28 cellular contexts compared by ENCODE assay signal in the genomic region with DNA sequence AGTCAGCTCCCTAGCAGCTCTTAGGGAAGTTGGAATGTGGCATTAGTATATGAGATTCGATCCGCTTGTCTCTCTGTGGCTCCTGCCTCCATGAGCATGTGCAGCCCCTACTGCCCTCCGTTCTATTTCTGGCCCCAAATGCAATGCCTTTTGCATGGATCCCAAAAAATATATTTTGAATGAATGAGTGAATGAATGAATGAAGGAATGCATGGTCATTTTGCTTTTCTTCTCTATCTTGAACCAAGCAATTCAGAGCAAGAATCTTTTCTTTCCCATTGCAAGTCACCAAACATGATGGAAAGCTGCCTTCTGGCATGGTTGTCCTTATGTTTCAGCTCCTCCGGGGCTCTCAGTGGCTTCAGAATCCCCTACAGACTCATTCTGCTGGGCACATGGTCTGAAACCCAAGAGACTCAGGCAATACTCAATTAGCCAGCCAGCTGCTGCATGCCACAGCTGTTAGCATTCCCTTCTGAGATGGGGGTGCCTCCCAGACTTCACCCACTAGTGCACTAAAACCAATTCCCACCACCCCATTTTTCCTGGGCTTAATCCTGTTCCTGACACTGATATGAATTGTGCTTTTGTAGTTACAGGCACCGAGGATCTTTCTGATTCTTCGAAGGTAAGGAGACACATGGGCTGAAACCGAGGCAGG. TPM values are rescaled to one million over a fixed set of nuclear protein-coding genes. Genes with fewer than 3 reads are reported as not detected.
"Had no signal": no experiment of that assay in that cellular context is flagged by ENCODE, and none has a peak within 500 bp of the region (broad histone marks: within the 10 kb centered on the region; RNA-seq: fewer than 3 reads in every experiment).

No MANE protein-coding gene starts in this region.

- H3K36me3 ChIP-seq: ascending aorta had no signal

- H3K9me3 ChIP-seq: ascending aorta, SK-N-SH had no signal

- H3K4me3 ChIP-seq: ascending aorta had no signal

- H3K27ac ChIP-seq: ascending aorta had no signal

- ATAC-seq: activated naive CD4-positive, alpha-beta T cell treated with anti-CD3 and anti-CD28 coated beads, Interleukin-2, amount 50 U/mL, for 72 hours; activated naive CD8-positive, alpha-beta T cell treated with anti-CD3 and anti-CD28 coated beads, Interleukin-2, amount 50 U/mL, for 24 hours; activated T-cell treated with anti-CD3 and anti-CD28 coated beads, Interleukin-2, amount 50 U/mL, for 4 hours; Panc1; Right ventricle myocardium inferior had no signal

- DNase-seq: activated CD4-positive, alpha-beta memory T cell treated with anti-CD3 and anti-CD28 coated beads for 36 hours; activated CD4-positive, alpha-beta T cell treated with anti-CD3 and anti-CD28 coated beads for 48 hours; activated CD4-positive, CD25-positive, alpha-beta regulatory T cell treated with anti-CD3 and anti-CD28 coated beads, Interleukin-2, amount 50 U/mL, for 72 hours; activated CD8-positive, alpha-beta memory T cell treated with anti-CD3 and anti-CD28 coated beads for 24 hours; activated effector memory CD4-positive, alpha-beta T cell treated with anti-CD3 and anti-CD28 coated beads, Interleukin-2, amount 50 U/mL, for 16 hours; activated naive CD4-positive, alpha-beta T cell treated with Interleukin-2 at 50 U/mL for 16 hours; activated naive CD8-positive, alpha-beta T cell treated with anti-CD3 and anti-CD28 coated beads, Interleukin-2, amount 50 U/mL, for 24 hours; activated T-cell treated with anti-CD3 and anti-CD28 coated beads, Interleukin-2, amount 50 U/mL, for 4 hours; amniotic stem cell; Karpas-422; MM.1S; NCI-H1105; NCI-H1436; NCI-H1694 treated with DMSO at 0.1 percent for 48 hours; NCI-H2029 treated with DMSO at 0.1 percent for 48 hours; NCI-H446 treated with DMSO at 0.1 percent for 48 hours; NCI-H524 treated with DMSO at 0.1 percent for 48 hours; NCI-H774; OCI-M1; RPMI8226; SK-N-SH had no signal

- H3K9ac ChIP-seq: SK-N-SH had no signal

- H3K4me2 ChIP-seq: SK-N-SH had no signal

- H3K4me1 ChIP-seq: ascending aorta had no signal

- H3K27ac Mint-ChIP-seq: activated CD4-positive, alpha-beta memory T cell treated with anti-CD3 and anti-CD28 coated beads for 36 hours; activated naive CD4-positive, alpha-beta T cell treated with anti-CD3 and anti-CD28 coated beads, Interleukin-2, amount 50 U/mL, for 72 hours; activated naive CD8-positive, alpha-beta T cell treated with anti-CD3 and anti-CD28 coated beads, Interleukin-2, amount 50 U/mL, for 24 hours; brain; T-helper 1 cell treated with Interleukin-12 subunit alpha and Interleukin-12 subunit beta and Interleukin-4 antibody, amounts not matched to agents 30 μg/mL and 1 μg/mL, for 36 hours had no signal

- H3K27me3 ChIP-seq: ascending aorta had no signal

- H3K36me3 Mint-ChIP-seq: activated CD4-positive, alpha-beta memory T cell treated with anti-CD3 and anti-CD28 coated beads for 36 hours; activated naive CD4-positive, alpha-beta T cell treated with anti-CD3 and anti-CD28 coated beads, Interleukin-2, amount 50 U/mL, for 72 hours; brain had no signal

- H3K9me3 Mint-ChIP-seq: activated CD4-positive, alpha-beta memory T cell treated with anti-CD3 and anti-CD28 coated beads for 36 hours; activated naive CD4-positive, alpha-beta T cell treated with anti-CD3 and anti-CD28 coated beads, Interleukin-2, amount 50 U/mL, for 72 hours; activated naive CD8-positive, alpha-beta T cell treated with anti-CD3 and anti-CD28 coated beads, Interleukin-2, amount 50 U/mL, for 24 hours; activated T-cell treated with anti-CD3 and anti-CD28 coated beads, Interleukin-2, amount 50 U/mL, for 4 hours; brain; central memory CD8-positive, alpha-beta T cell; T-helper 1 cell treated with Interleukin-12 subunit alpha and Interleukin-12 subunit beta and Interleukin-4 antibody, amounts not matched to agents 30 μg/mL and 1 μg/mL, for 36 hours had no signal

- H3K27me3 Mint-ChIP-seq: activated CD4-positive, alpha-beta memory T cell treated with anti-CD3 and anti-CD28 coated beads for 36 hours had no signal

- H3K4me3 Mint-ChIP-seq: activated CD4-positive, alpha-beta memory T cell treated with anti-CD3 and anti-CD28 coated beads for 36 hours; activated naive CD8-positive, alpha-beta T cell treated with anti-CD3 and anti-CD28 coated beads, Interleukin-2, amount 50 U/mL, for 24 hours; activated T-cell treated with anti-CD3 and anti-CD28 coated beads, Interleukin-2, amount 50 U/mL, for 4 hours; brain; central memory CD8-positive, alpha-beta T cell; T-helper 1 cell treated with Interleukin-12 subunit alpha and Interleukin-12 subunit beta and Interleukin-4 antibody, amounts not matched to agents 30 μg/mL and 1 μg/mL, for 36 hours had no signal

- H3K4me1 Mint-ChIP-seq: activated naive CD8-positive, alpha-beta T cell treated with anti-CD3 and anti-CD28 coated beads, Interleukin-2, amount 50 U/mL, for 24 hours; central memory CD8-positive, alpha-beta T cell had no signal

RNA-seq across cellular contexts. Expression of gene IYD, which starts 2.6 kb away (rescaled TPM):
- total RNA-seq: activated CD4-positive, alpha-beta memory T cell treated with anti-CD3 and anti-CD28 coated beads for 36 hours; activated naive CD4-positive, alpha-beta T cell treated with anti-CD3 and anti-CD28 coated beads, Interleukin-2, amount 50 U/mL, for 72 hours; Right ventricle myocardium inferior had no signal
- polyA plus RNA-seq: SK-N-SH had no signal
